31 cellular contexts compared by ENCODE assay signal in the genomic region with DNA sequence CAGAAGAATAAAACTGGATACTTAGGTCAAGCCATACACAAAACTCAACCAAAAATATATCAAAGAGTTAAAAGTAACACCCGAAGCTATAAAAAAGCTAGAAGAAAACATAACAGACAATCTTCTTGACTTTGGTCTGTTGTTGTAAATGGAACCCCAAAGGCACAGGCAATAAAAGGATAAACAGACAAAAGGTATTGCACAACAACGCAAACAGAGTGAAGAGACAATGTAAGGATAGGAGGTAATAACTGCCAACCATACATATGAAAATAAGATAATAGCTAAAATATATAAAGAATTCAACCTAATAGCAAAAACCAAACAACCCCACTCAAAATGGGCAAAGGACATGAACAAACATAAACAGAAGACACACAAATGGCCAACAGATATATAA.
"Had no signal": no experiment of that assay in that cellular context is flagged by ENCODE, and none has a peak within 500 bp of the region (broad histone marks: within the 10 kb centered on the region; RNA-seq: fewer than 3 reads in every experiment).

No MANE protein-coding gene starts in this region.

- ATAC-seq: activated CD4-positive, CD25-positive, alpha-beta regulatory T cell treated with anti-CD3 and anti-CD28 coated beads, Interleukin-2, amount 50 U/mL, for 24 hours; activated CD8-positive, alpha-beta T cell treated with anti-CD3 and anti-CD28 coated beads for 36 hours; activated T-cell treated with anti-CD3 and anti-CD28 coated beads, Interleukin-2, amount 50 U/mL, for 4 hours; activated T-helper 17 cell treated with anti-CD3 and anti-CD28 coated beads, Interleukin-2, amount 50 U/mL, for 72 hours; effector memory CD8-positive, alpha-beta T cell; foreskin keratinocyte; gastroesophageal sphincter; heart right ventricle; T-helper 17 cell had no signal

- H3K4me1 ChIP-seq: esophagus muscularis mucosa, foreskin keratinocyte, gastroesophageal sphincter, heart right ventricle had no signal

- H3K4me3 ChIP-seq: coronary artery, esophagus muscularis mucosa, gastroesophageal sphincter, heart right ventricle had no signal

- H3K36me3 ChIP-seq: brain microvascular endothelial cell, esophagus muscularis mucosa, gastroesophageal sphincter, heart right ventricle, WERI-Rb-1 had no signal

- H3K4me1 Mint-ChIP-seq: activated B cell treated with CpG ODN at 0.5 μM for 24 hours; activated T-helper 17 cell treated with anti-CD3 and anti-CD28 coated beads, Interleukin-2, amount 50 U/mL, for 72 hours; central memory CD8-positive, alpha-beta T cell; T-helper 17 cell had no signal

- DNase-seq: activated B cell treated with CpG ODN at 0.5 μM for 24 hours; activated CD4-positive, alpha-beta T cell treated with anti-CD3 and anti-CD28 coated beads for 48 hours; activated CD4-positive, alpha-beta T cell treated with anti-CD3 and anti-CD28 coated beads, Interleukin-2, amount 50 U/mL, for 1 hour; activated CD4-positive, alpha-beta T cell treated with anti-CD3 and anti-CD28 coated beads, Interleukin-2, amount 50 U/mL, for 48 hours; activated CD8-positive, alpha-beta memory T cell treated with anti-CD3 and anti-CD28 coated beads for 24 hours; activated CD8-positive, alpha-beta T cell treated with anti-CD3 and anti-CD28 coated beads for 36 hours; activated effector memory CD4-positive, alpha-beta T cell treated with Interleukin-2 at 50 U/mL for 16 hours; activated gamma-delta T cell treated with Interleukin-2 at 50 U/mL for 16 hours; activated naive CD4-positive, alpha-beta T cell treated with anti-CD3 and anti-CD28 coated beads, Interleukin-2, amount 50 U/mL, for 16 hours; activated naive CD4-positive, alpha-beta T cell treated with Interleukin-2 at 50 U/mL for 16 hours; activated T-cell treated with anti-CD3 and anti-CD28 coated beads, Interleukin-2, amount 50 U/mL, for 4 hours; amniotic stem cell; anterior cingulate cortex; brain microvascular endothelial cell; effector CD4-positive, alpha-beta T cell; effector memory CD8-positive, alpha-beta T cell; erythroblast; foreskin keratinocyte; heart right ventricle; T-helper 17 cell; T1000; WERI-Rb-1 had no signal

- H3K27me3 ChIP-seq: brain microvascular endothelial cell, esophagus muscularis mucosa, foreskin keratinocyte, gastroesophageal sphincter, heart right ventricle had no signal

- H3K27ac Mint-ChIP-seq: activated B cell treated with CpG ODN at 0.5 μM for 24 hours; activated CD8-positive, alpha-beta T cell treated with anti-CD3 and anti-CD28 coated beads for 36 hours; activated naive CD8-positive, alpha-beta T cell; activated T-helper 17 cell treated with anti-CD3 and anti-CD28 coated beads, Interleukin-2, amount 50 U/mL, for 72 hours; dendritic cell treated with granulocyte-macrophage colony-stimulating factor and Interleukin-4, amounts not matched to agents 40 ng/mL and 50 ng/mL, for 4 days; effector memory CD8-positive, alpha-beta T cell; T-helper 17 cell; T-helper 2 cell treated with Interferon-gamma antibody and Interleukin-4, amounts not matched to agents 5 μg/mL and 100 μg/mL, for 36 hours had no signal

- H3K27me3 Mint-ChIP-seq: activated B cell treated with CpG ODN at 0.5 μM for 24 hours; activated CD8-positive, alpha-beta T cell treated with anti-CD3 and anti-CD28 coated beads for 36 hours; activated naive CD8-positive, alpha-beta T cell; activated T-helper 17 cell treated with anti-CD3 and anti-CD28 coated beads, Interleukin-2, amount 50 U/mL, for 72 hours; central memory CD8-positive, alpha-beta T cell; dendritic cell treated with granulocyte-macrophage colony-stimulating factor and Interleukin-4, amounts not matched to agents 40 ng/mL and 50 ng/mL, for 4 days; effector memory CD8-positive, alpha-beta T cell; T-helper 17 cell had no signal

- H3K27ac ChIP-seq: brain microvascular endothelial cell, coronary artery, esophagus muscularis mucosa, foreskin keratinocyte, gastroesophageal sphincter, heart right ventricle, WERI-Rb-1 had no signal

- H3K4me3 Mint-ChIP-seq: activated B cell treated with CpG ODN at 0.5 μM for 24 hours; activated CD8-positive, alpha-beta T cell treated with anti-CD3 and anti-CD28 coated beads for 36 hours; activated naive CD8-positive, alpha-beta T cell; activated T-cell treated with anti-CD3 and anti-CD28 coated beads, Interleukin-2, amount 50 U/mL, for 4 hours; activated T-helper 17 cell treated with anti-CD3 and anti-CD28 coated beads, Interleukin-2, amount 50 U/mL, for 72 hours; central memory CD8-positive, alpha-beta T cell; dendritic cell treated with granulocyte-macrophage colony-stimulating factor and Interleukin-4, amounts not matched to agents 40 ng/mL and 50 ng/mL, for 4 days; effector memory CD8-positive, alpha-beta T cell; T-helper 17 cell; T-helper 2 cell treated with Interferon-gamma antibody and Interleukin-4, amounts not matched to agents 5 μg/mL and 100 μg/mL, for 36 hours had no signal
